Comparison of ENCODE assay signal across 19 cellular contexts in the genomic region with DNA sequence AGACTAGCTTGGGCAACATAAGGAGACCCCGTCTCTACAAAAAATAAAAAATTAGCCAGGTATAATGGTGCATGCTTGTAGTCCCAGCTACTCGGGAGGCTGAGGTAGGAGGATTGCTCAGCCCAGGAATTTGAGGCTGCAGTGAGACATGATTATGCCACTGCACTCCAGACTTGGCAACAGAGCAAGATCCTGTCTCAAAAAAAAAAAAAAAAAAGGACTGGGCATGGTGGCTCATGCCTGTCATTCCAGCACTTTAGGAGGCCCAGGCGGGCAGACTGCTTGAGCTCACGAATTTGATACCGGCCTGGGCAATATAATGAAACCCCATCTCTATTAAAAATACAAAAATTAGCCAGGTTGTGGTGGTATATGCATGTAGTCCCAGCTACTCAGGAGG.
"Had no signal": no experiment of that assay in that cellular context is flagged by ENCODE, and none has a peak within 500 bp of the region (broad histone marks: within the 10 kb centered on the region; RNA-seq: fewer than 3 reads in every experiment).

No MANE protein-coding gene starts in this region.

- H3K4me1 ChIP-seq: colonic mucosa, testis, tibial nerve had no signal

- ATAC-seq: foreskin keratinocyte; left cardiac atrium; natural killer cell; stimulated activated naive B cell treated with anti-CD40 and anti-IgM and Interleukin-4, amounts not matched to agents 10 μg/mL and 1 μg/mL and 100 μg/mL, for 72 hours; stimulated activated naive CD8-positive, alpha-beta T cell treated with anti-CD3 and anti-CD28 coated beads, Interleukin-15, amount 100 ng/mL, for 72 hours; upper lobe of right lung had no signal

- H3K4me3 ChIP-seq: colonic mucosa, ovary, right atrium auricular region, sigmoid colon, skin epidermis, testis, tibial nerve, upper lobe of right lung had no signal

- H3K36me3 ChIP-seq: colonic mucosa, ovary, right atrium auricular region, upper lobe of right lung had no signal

- H3K9me3 ChIP-seq: colonic mucosa, ovary, right atrium auricular region, sigmoid colon, testis, tibial nerve, upper lobe of right lung had no signal

- H3K27me3 ChIP-seq: colonic mucosa, foreskin keratinocyte, ovary, right atrium auricular region, sigmoid colon, testis, tibial nerve, upper lobe of right lung had no signal

- DNase-seq: colonic mucosa; effector CD4-positive, alpha-beta T cell; endodermal cell; erythroblast; foreskin keratinocyte; immature natural killer cell; left cardiac atrium; natural killer cell; ovary; sigmoid colon; stimulated activated CD4-positive, alpha-beta T cell treated with anti-CD3 and anti-CD28 coated beads, Interleukin-2, amount 100 ng/mL, for 24 hours; stimulated activated CD4-positive, alpha-beta T cell treated with anti-CD3 and anti-CD28 coated beads, Interleukin-4, amount 100 ng/mL, for 4 hours; stimulated activated naive B cell treated with anti-CD40 and anti-IgM and Interleukin-4, amounts not matched to agents 10 μg/mL and 1 μg/mL and 100 μg/mL, for 72 hours; stimulated activated naive CD8-positive, alpha-beta T cell treated with anti-CD3 and anti-CD28 coated beads, Interleukin-15, amount 100 ng/mL, for 72 hours; testis; upper lobe of right lung had no signal

- H3K27ac ChIP-seq: colonic mucosa, foreskin keratinocyte, ovary, right atrium auricular region, sigmoid colon, skin epidermis, testis, tibial nerve, upper lobe of right lung had no signal
